In genomic region chr15:62428851-62429250, GRCh38 we compare ENCODE assay signal across 2 cellular contexts.
TF ChIP-seq lines count a peak whose summit lies in the region.

No MANE protein-coding gene starts in this region.

TF ChIP-seq in SK-N-SH, 30 proteins besides CTCF, POLR2A, EP300 and RAD21 (continued from another document):
- TF ChIP-seq REST (IDR thresholded peaks at IDR 0.05; ENCODE audit: low read depth, low read length) (no peak), NRF1 (IDR thresholded peaks at IDR 0.05; ENCODE audit: low read depth, low read length) (no peak), RCOR1 (IDR thresholded peaks at IDR 0.05; ENCODE audit: low read length) (no peak), FOSL2 (IDR thresholded peaks at IDR 0.05; ENCODE audit: borderline replicate concordance, low read depth) (no peak)
TF ChIP-seq in SK-N-SH: peak in this region for 0.

TF ChIP-seq in SK-N-SH treated with all-trans-retinoic acid at 6 μM for 48 hours, 23 proteins besides CTCF, POLR2A, EP300 and RAD21 (continued from another document):
- TF ChIP-seq ARNTL (CRISPR knock-in tag; IDR thresholded peaks at IDR 0.05; ENCODE audit: borderline replicate concordance, low read depth) (no peak), ISL1 (CRISPR knock-in tag; IDR thresholded peaks at IDR 0.05) (no peak), ESRRG (CRISPR knock-in tag; IDR thresholded peaks at IDR 0.05) (no peak), ZC3H10 (CRISPR knock-in tag; IDR thresholded peaks at IDR 0.05) (no peak), OSR1 (CRISPR knock-in tag; IDR thresholded peaks at IDR 0.05) (no peak)
